11 cellular contexts compared by ENCODE assay signal in genomic region chr1:54221113-54221834, GRCh38. TPM values are rescaled to one million over a fixed set of nuclear protein-coding genes. Genes with fewer than 3 reads are reported as not detected.
DNase-seq lines count a peak whose midpoint lies in the region; ATAC-seq and TF ChIP-seq lines count a peak whose summit lies in the region.
"Had no signal": no experiment of that assay in that cellular context is flagged by ENCODE, and none has a peak within 500 bp of the region (broad histone marks: within the 10 kb centered on the region; RNA-seq: fewer than 3 reads in every experiment).

No MANE protein-coding gene starts in this region.

- no peaks in the 10 kb centered on the region for H3K9me3 Mint-ChIP-seq in T-helper 1 cell treated with Interleukin-12 subunit alpha and Interleukin-12 subunit beta and Interleukin-4 antibody, amounts not matched to agents 30 μg/mL and 1 μg/mL, for 36 hours
- peaks cover 46% of the 10 kb centered on the region for H3K9me3 Mint-ChIP-seq in glutamatergic neuron (ENCODE audit: unreplicated experiment)
- H3K9me3 Mint-ChIP-seq: naive B cell had no signal

- H3K4me3 ChIP-seq in WERI-Rb-1 (ENCODE audit: low read depth, low read length) (no peak overlapping the region), spleen (no peak overlapping the region)

- DNase-seq in T-helper 1 cell = no peak
- DNase-seq in WERI-Rb-1 = no peak
- no peak for DNase-seq in glutamatergic neuron
- peak; percentile 32 for DNase-seq in spleen
- no peak for DNase-seq in H4 (ENCODE audit: low spot score)
- DNase-seq in DMS153 (lab: John Stamatoyannopoulos, UW) = no peak
- DNase-seq: naive B cell, NCI-H1694 treated with DMSO at 0.1 percent for 48 hours had no signal

- H3K4me1 ChIP-seq in spleen = peaks cover 13 to 44% (median 32%) of the 10 kb centered on the region in 6 donors

- 83 to 89% (median 85%) methylated on average over 9 to 12 of the region's 12 CpGs for WGBS in spleen, 5 donors

- ATAC-seq in HG03457 (IDR thresholded peaks at IDR 0.05; ENCODE audit: unreplicated experiment) = no peak
- ATAC-seq: esophagus mucosa had no signal

- no peaks in the 10 kb centered on the region for H3K9me3 ChIP-seq in WERI-Rb-1 (ENCODE audit: severe bottlenecking)
- H3K9me3 ChIP-seq in spleen = no peaks in the 10 kb centered on the region

- H3K27me3 ChIP-seq in WERI-Rb-1 (ENCODE audit: insufficient read depth, low read depth, severe bottlenecking) = no peaks in the 10 kb centered on the region
- H3K27me3 ChIP-seq in spleen (replicated peaks in 1 of 7) = no peaks in the 10 kb centered on the region

- H3K4me1 Mint-ChIP-seq in T-helper 1 cell treated with Interleukin-12 subunit alpha and Interleukin-12 subunit beta and Interleukin-4 antibody, amounts not matched to agents 30 μg/mL and 1 μg/mL, for 36 hours (ENCODE audit: low read depth) = peaks cover 10% of the 10 kb centered on the region
- H3K4me1 Mint-ChIP-seq in glutamatergic neuron (ENCODE audit: low read depth, unreplicated experiment) = peaks cover 47% of the 10 kb centered on the region

- no peak for TF ChIP-seq POLR2A in spleen (IDR thresholded peaks at IDR 0.05)

- no peak overlapping the region for H3K4me3 Mint-ChIP-seq in T-helper 1 cell treated with Interleukin-12 subunit alpha and Interleukin-12 subunit beta and Interleukin-4 antibody, amounts not matched to agents 30 μg/mL and 1 μg/mL, for 36 hours
- H3K4me3 Mint-ChIP-seq in glutamatergic neuron (ENCODE audit: unreplicated experiment) = peak overlapping the region; percentile 49
- H3K4me3 Mint-ChIP-seq: naive B cell had no signal

- H3K27ac Mint-ChIP-seq in T-helper 1 cell treated with Interleukin-12 subunit alpha and Interleukin-12 subunit beta and Interleukin-4 antibody, amounts not matched to agents 30 μg/mL and 1 μg/mL, for 36 hours = peak overlapping the region; percentile 20
- H3K27ac Mint-ChIP-seq in glutamatergic neuron (ENCODE audit: unreplicated experiment) = peak overlapping the region; percentile 82

- peak overlapping the region; percentile 48; the same call in 1 of the 2 replicates for H3K27ac ChIP-seq in WERI-Rb-1
- peak overlapping the region in 5 of 8 donors; percentile 50 to 75 (median 73) for H3K27ac ChIP-seq in spleen

- TF ChIP-seq CTCF in WERI-Rb-1 (IDR thresholded peaks at IDR 0.05; ENCODE audit: low read depth, low read length) = no peak
- TF ChIP-seq CTCF in glutamatergic neuron (IDR thresholded peaks at IDR 0.05; ENCODE audit: partially characterized antibody, unreplicated experiment) = no peak
- TF ChIP-seq CTCF in spleen (IDR thresholded peaks at IDR 0.05 in 8 of 11, conservative IDR thresholded peaks at IDR 0.05 in 3 of 11) = no peak

- no peaks in the 10 kb centered on the region for H3K27me3 Mint-ChIP-seq in T-helper 1 cell treated with Interleukin-12 subunit alpha and Interleukin-12 subunit beta and Interleukin-4 antibody, amounts not matched to agents 30 μg/mL and 1 μg/mL, for 36 hours (ENCODE audit: low read depth)
- H3K27me3 Mint-ChIP-seq in glutamatergic neuron (ENCODE audit: unreplicated experiment) = peaks cover 50% of the 10 kb centered on the region
- H3K27me3 Mint-ChIP-seq: naive B cell had no signal

- intact Hi-C loops in spleen (cut with DNase I; ENCODE audit: low total_unique reads) = no loop called here

- H3K36me3 ChIP-seq in WERI-Rb-1 = peaks cover 43% of the 10 kb centered on the region
- peaks cover 0 to 91% (median 40%) of the 10 kb centered on the region in 6 donors for H3K36me3 ChIP-seq in spleen

- H3K36me3 Mint-ChIP-seq in T-helper 1 cell treated with Interleukin-12 subunit alpha and Interleukin-12 subunit beta and Interleukin-4 antibody, amounts not matched to agents 30 μg/mL and 1 μg/mL, for 36 hours (ENCODE audit: low read depth) = peaks cover 38% of the 10 kb centered on the region
- peaks cover 8% of the 10 kb centered on the region for H3K36me3 Mint-ChIP-seq in glutamatergic neuron (ENCODE audit: unreplicated experiment)

RNA-seq across cellular contexts. Expression of gene MRPL37, which starts 21.3 kb away (rescaled TPM):
- total RNA-seq in glutamatergic neuron (ENCODE audit: unreplicated experiment) = 50.9 TPM
- total RNA-seq in spleen = 10 to 100 TPM; 38.3 to 55.9 (median 50.1) TPM
- polyA plus RNA-seq in spleen = 10 to 100 TPM; 20.4 to 42.5 (median 38.4) TPM
- total RNA-seq in H4 (2014; rRNA removed; shearing (Covaris generic)) = 156 and 204 TPM in 2 replicates

RNA-seq across cellular contexts. Expression of gene CYB5RL, which starts 21.4 kb away (rescaled TPM):
- 6.8 TPM for total RNA-seq in glutamatergic neuron (ENCODE audit: unreplicated experiment)
- total RNA-seq in spleen = 10 to 100 TPM in 4 of 7 donors, 1 to 10 TPM in 3; 6.6 to 15.1 (median 11.0) TPM
- 1 to 10 TPM; 1.3 to 3.5 (median 1.5) TPM for polyA plus RNA-seq in spleen
- total RNA-seq in H4 (2014; rRNA removed; shearing (Covaris generic)) = 5.5 and 6.7 TPM in 2 replicates
